15 cellular contexts compared by ENCODE assay signal in genomic region chr1:10918531-10918930, GRCh38.
A peak's percentile ranks its signal among the peaks of the same experiment; 100 is the strongest.
DNase-seq lines count a peak whose midpoint lies in the region; ATAC-seq and TF ChIP-seq lines count a peak whose summit lies in the region.
"Had no signal": no experiment of that assay in that cellular context is flagged by ENCODE, and none has a peak within 500 bp of the region (broad histone marks: within the 10 kb centered on the region; RNA-seq: fewer than 3 reads in every experiment).

No MANE protein-coding gene starts in this region.

- no peak overlapping the region for H3K4me3 ChIP-seq in upper lobe of right lung
- H3K4me3 ChIP-seq: coronary artery, lower lobe of right lung, sigmoid colon had no signal

- no peaks in the 10 kb centered on the region for H3K9me3 ChIP-seq in upper lobe of right lung
- H3K9me3 ChIP-seq: lower lobe of right lung, sigmoid colon had no signal

- intact Hi-C loops in upper lobe of right lung (cut with DNase I) = no loop called here

- H3K36me3 ChIP-seq in upper lobe of right lung = no peaks in the 10 kb centered on the region
- H3K36me3 ChIP-seq: lower lobe of right lung, sigmoid colon had no signal

- H3K27me3 ChIP-seq in upper lobe of right lung = no peaks in the 10 kb centered on the region

- H3K27ac ChIP-seq in upper lobe of right lung = no peak overlapping the region
- H3K27ac ChIP-seq: coronary artery, lower lobe of right lung, sigmoid colon had no signal

- peak; percentile 61 for DNase-seq in NCI-H510A treated with DMSO at 0.1 percent for 48 hours (lab: John Stamatoyannopoulos, UW)
- DNase-seq in NCI-H510A (lab: John Stamatoyannopoulos, UW) = no peak
- DNase-seq in fibroblast of peridontal ligament (ENCODE audit: extremely low read depth) = peak; percentile 82
- DNase-seq in upper lobe of right lung = peak; percentile 11
- no peak for DNase-seq in putamen (ENCODE audit: low spot score)
- DNase-seq in GM10266 (ENCODE audit: extremely low spot score) = no peak
- DNase-seq: 8988T; lower lobe of right lung; NCI-H82; sigmoid colon; stimulated activated CD4-positive, alpha-beta T cell treated with anti-CD3 and anti-CD28 coated beads, Interleukin-4, amount 100 ng/mL, for 24 hours had no signal

- ATAC-seq in SK-N-SH treated with all-trans-retinoic acid at 6 μM for 48 hours (peak; percentile 74), upper lobe of right lung (no peak)
- no peak for ATAC-seq in activated CD4-positive, CD25-positive, alpha-beta regulatory T cell treated with anti-CD3 and anti-CD28 coated beads, Interleukin-2, amount 50 U/mL, for 24 hours
- ATAC-seq: esophagus mucosa had no signal

- no peaks in the 10 kb centered on the region for H3K4me1 ChIP-seq in upper lobe of right lung
- H3K4me1 ChIP-seq: lower lobe of right lung, sigmoid colon had no signal

- no peak for TF ChIP-seq CTCF in upper lobe of right lung (IDR thresholded peaks at IDR 0.05)
- no peak for TF ChIP-seq CTCF in GM10266 (IDR thresholded peaks at IDR 0.05; ENCODE audit: control insufficient read depth, insufficient read depth, low read depth, missing control alignments)

TF ChIP-seq in SK-N-SH treated with all-trans-retinoic acid at 6 μM for 48 hours, 23 proteins besides CTCF, POLR2A, EP300 and RAD21:
- TF ChIP-seq TSHZ2 (CRISPR knock-in tag; IDR thresholded peaks at IDR 0.05) (no peak), SNAI2 (CRISPR knock-in tag; IDR thresholded peaks at IDR 0.05) (no peak), ZFP30 (CRISPR knock-in tag; IDR thresholded peaks at IDR 0.05) (no peak), TOX (CRISPR knock-in tag; IDR thresholded peaks at IDR 0.05; ENCODE audit: borderline replicate concordance) (no peak), POU6F1 (CRISPR knock-in tag; IDR thresholded peaks at IDR 0.05; ENCODE audit: borderline replicate concordance, low read depth) (no peak), GLIS3 (CRISPR knock-in tag; IDR thresholded peaks at IDR 0.05) (no peak), TCF4 (CRISPR knock-in tag; IDR thresholded peaks at IDR 0.05; ENCODE audit: borderline replicate concordance) (no peak), ZFP3 (CRISPR knock-in tag; IDR thresholded peaks at IDR 0.05) (no peak), BACH2 (CRISPR knock-in tag; IDR thresholded peaks at IDR 0.05; ENCODE audit: borderline replicate concordance) (no peak), ZNF565 (CRISPR knock-in tag; conservative IDR thresholded peaks at IDR 0.05; ENCODE audit: low read depth) (no peak), CSRNP3 (CRISPR knock-in tag; IDR thresholded peaks at IDR 0.05) (no peak), OSR1 (CRISPR knock-in tag; IDR thresholded peaks at IDR 0.05) (no peak)
TF ChIP-seq in SK-N-SH treated with all-trans-retinoic acid at 6 μM for 48 hours: peak in this region for 0.

Comparison
In these comparisons a context has a peak if more than half of its experiments do, and no peak if none do; other contexts are left out.
1. DNase-seq: peak in NCI-H510A treated with DMSO at 0.1 percent for 48 hours (single experiment), fibroblast of peridontal ligament (single experiment) and upper lobe of right lung (single experiment); none in NCI-H510A (single experiment), putamen (single experiment) and GM10266 (single experiment).